2 cellular contexts compared by ENCODE assay signal in genomic region chr7:101140339-101140699, GRCh38.
TF ChIP-seq lines count a peak whose summit lies in the region.

No MANE protein-coding gene starts in this region.

TF ChIP-seq in SK-N-SH, 30 proteins besides CTCF, POLR2A, EP300 and RAD21:
- TF ChIP-seq PBX3 (IDR thresholded peaks at IDR 0.05) (peak; percentile 46), NFIC (IDR thresholded peaks at IDR 0.05; ENCODE audit: borderline replicate concordance) (peak; percentile 37; the same call in 1 of the 2 replicates), JUND (IDR thresholded peaks at IDR 0.05) (peak; percentile 39; the same call in 1 of the 2 replicates), POLR2AphosphoS5 (IDR thresholded peaks at IDR 0.05; ENCODE audit: low read depth, low read length) (peak; percentile 36; the same call in 1 of the 2 replicates), YY1 (IDR thresholded peaks at IDR 0.05; ENCODE audit: low read depth) (peak; percentile 66; the same call in 1 of the 2 replicates), SIN3A (IDR thresholded peaks at IDR 0.05; ENCODE audit: borderline replicate concordance, low read depth, low read length) (no peak), MXI1 (IDR thresholded peaks at IDR 0.05; ENCODE audit: low read depth, low read length) (no peak), RFX5 (IDR thresholded peaks at IDR 0.05; ENCODE audit: low read length) (no peak), RXRA (IDR thresholded peaks at IDR 0.05; ENCODE audit: borderline replicate concordance, low read depth) (no peak)
- TF ChIP-seq, protein P1, sequence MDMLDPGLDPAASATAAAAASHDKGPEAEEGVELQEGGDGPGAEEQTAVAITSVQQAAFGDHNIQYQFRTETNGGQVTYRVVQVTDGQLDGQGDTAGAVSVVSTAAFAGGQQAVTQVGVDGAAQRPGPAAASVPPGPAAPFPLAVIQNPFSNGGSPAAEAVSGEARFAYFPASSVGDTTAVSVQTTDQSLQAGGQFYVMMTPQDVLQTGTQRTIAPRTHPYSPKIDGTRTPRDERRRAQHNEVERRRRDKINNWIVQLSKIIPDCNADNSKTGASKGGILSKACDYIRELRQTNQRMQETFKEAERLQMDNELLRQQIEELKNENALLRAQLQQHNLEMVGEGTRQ (IDR thresholded peaks at IDR 0.05; ENCODE audit: borderline replicate concordance, low read depth, low read length) = no peak

TF ChIP-seq in endothelial cell of umbilical vein, 7 proteins besides CTCF, POLR2A, EP300 and RAD21:
- TF ChIP-seq MYC (IDR thresholded peaks at IDR 0.05; ENCODE audit: low read depth, low read length) (no peak), MAX (IDR thresholded peaks at IDR 0.05; ENCODE audit: insufficient read depth, insufficient read length) (no peak), FOS (IDR thresholded peaks at IDR 0.05; ENCODE audit: borderline replicate concordance, insufficient read depth, low read length) (no peak), GATA2 (IDR thresholded peaks at IDR 0.05; ENCODE audit: insufficient read depth, insufficient read length, low read depth, low read length) (peak; percentile 34), POLR2AphosphoS5 (IDR thresholded peaks at IDR 0.05; ENCODE audit: insufficient read depth, low read depth, low read length) (no peak), JUN (IDR thresholded peaks at IDR 0.05; ENCODE audit: borderline replicate concordance, insufficient read depth, insufficient read length, low read depth) (no peak)
